In the genomic region with DNA sequence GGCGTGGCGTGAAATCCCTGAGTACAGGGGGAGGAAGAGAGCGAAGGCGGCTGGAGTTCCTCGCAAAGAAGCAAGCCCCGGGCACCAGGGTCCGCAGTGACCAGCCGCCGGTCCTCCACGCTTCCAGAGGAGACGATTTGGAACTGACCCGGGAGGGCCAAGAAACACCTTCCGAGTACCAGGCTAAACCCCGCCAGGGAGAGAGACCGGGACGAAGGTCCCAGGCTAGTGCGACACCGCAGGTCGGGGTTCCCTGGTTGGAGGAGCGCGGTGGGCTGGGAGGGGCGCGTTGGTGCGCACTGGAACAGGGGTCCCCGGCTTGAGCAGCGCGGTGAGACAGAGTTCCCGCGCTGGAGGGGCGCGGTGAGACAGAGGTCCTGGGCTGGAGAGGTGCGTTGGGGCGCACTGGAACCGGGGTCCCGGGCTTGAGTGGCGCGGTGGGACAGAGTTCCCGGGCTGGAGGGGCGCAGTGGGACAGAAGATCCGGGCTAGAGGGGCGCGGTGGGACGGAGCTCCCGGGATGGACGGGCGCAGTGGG, we compare ENCODE assay signal across 8 cellular contexts. TPM values are rescaled to one million over a fixed set of nuclear protein-coding genes. Genes with fewer than 3 reads are reported as not detected.
DNase-seq lines count a peak whose midpoint lies in the region; ATAC-seq and TF ChIP-seq lines count a peak whose summit lies in the region.

No MANE protein-coding gene starts in this region.

- POLR2A ChIA-PET in activated CD4-positive, alpha-beta memory T cell treated with anti-CD3 and anti-CD28 coated beads for 36 hours (lab: Charles Lee), result interaction anchor here (0.9 to 2.3 kb wide), 3 partner anchors 8 to 14 kb away, joined by 3 to 17 read pairs (median 6); a partner anchor contains a TSS

- peaks cover 34% of the 10 kb centered on the region for H3K36me3 Mint-ChIP-seq in activated CD4-positive, alpha-beta memory T cell treated with anti-CD3 and anti-CD28 coated beads for 36 hours

- peak; percentile 28 for ATAC-seq in HG03354 (IDR thresholded peaks at IDR 0.05; ENCODE audit: poor library complexity, severe bottlenecking, unreplicated experiment)
- peak; percentile 68 for ATAC-seq in upper lobe of right lung
- no peak for ATAC-seq in HG03025 (IDR thresholded peaks at IDR 0.05; ENCODE audit: low FRiP score, unreplicated experiment)

- intact Hi-C loops in activated CD4-positive, alpha-beta memory T cell treated with anti-CD3 and anti-CD28 coated beads for 36 hours (cut with micrococcal nuclease), result loop anchor here (5.0 kb wide), 2 partner anchors 83 to 1132 kb away; no protein-coding TSS in a partner anchor
- intact Hi-C loops in upper lobe of right lung (cut with DNase I), result no loop called here

- H3K4me1 Mint-ChIP-seq in activated CD4-positive, alpha-beta memory T cell treated with anti-CD3 and anti-CD28 coated beads for 36 hours (ENCODE audit: low read depth), result peaks cover 54% of the 10 kb centered on the region

- H3K4me3 ChIP-seq in epithelial cell of proximal tubule (ENCODE audit: low read depth, low read length) (peak overlapping the region; percentile 93), mucosa of stomach (ENCODE audit: low read length) (peak overlapping the region; percentile 84), upper lobe of right lung (peak overlapping the region; percentile 81)

- no peaks in the 10 kb centered on the region for H3K27me3 ChIP-seq in mucosa of stomach (ENCODE audit: control insufficient read depth, insufficient read depth, low read length)
- H3K27me3 ChIP-seq in upper lobe of right lung, result no peaks in the 10 kb centered on the region

- no peaks in the 10 kb centered on the region for H3K36me3 ChIP-seq in mucosa of stomach (ENCODE audit: control insufficient read depth, insufficient read depth, low read length)
- H3K36me3 ChIP-seq in upper lobe of right lung, result no peaks in the 10 kb centered on the region

- H3K27me3 Mint-ChIP-seq in activated CD4-positive, alpha-beta memory T cell treated with anti-CD3 and anti-CD28 coated beads for 36 hours, result no peaks in the 10 kb centered on the region

- DNase-seq in ELF-1 (ENCODE audit: low read depth, low spot score) (peak; percentile 39), epithelial cell of proximal tubule (ENCODE audit: low read depth) (no peak), upper lobe of right lung (peak; percentile 76), inferior parietal cortex (ENCODE audit: extremely low spot score) (no peak)
- peak; percentile 45 for DNase-seq in activated CD4-positive, alpha-beta memory T cell treated with anti-CD3 and anti-CD28 coated beads for 36 hours

- H3K27ac ChIP-seq in upper lobe of right lung, result peak overlapping the region; percentile 93

- peaks cover 12% of the 10 kb centered on the region for H3K4me1 ChIP-seq in mucosa of stomach (ENCODE audit: control insufficient read depth, insufficient read depth, low read length)
- H3K4me1 ChIP-seq in upper lobe of right lung, result peaks cover 29% of the 10 kb centered on the region

- peak overlapping the region; percentile 91 for H3K4me3 Mint-ChIP-seq in activated CD4-positive, alpha-beta memory T cell treated with anti-CD3 and anti-CD28 coated beads for 36 hours

- H3K27ac Mint-ChIP-seq in activated CD4-positive, alpha-beta memory T cell treated with anti-CD3 and anti-CD28 coated beads for 36 hours, result peak overlapping the region; percentile 91

- H3K9me3 Mint-ChIP-seq in activated CD4-positive, alpha-beta memory T cell treated with anti-CD3 and anti-CD28 coated beads for 36 hours, result peaks cover 10% of the 10 kb centered on the region

- H3K9ac ChIP-seq in mucosa of stomach (ENCODE audit: low read length), result peak overlapping the region; percentile 97

- CTCF ChIA-PET in activated CD4-positive, alpha-beta memory T cell treated with anti-CD3 and anti-CD28 coated beads for 36 hours (lab: Charles Lee), result interaction anchor here (1.5 kb wide), 1 partner anchor 26 kb away, joined by 9 read pairs; no protein-coding TSS in a partner anchor

- H3K9me3 ChIP-seq in mucosa of stomach (ENCODE audit: control insufficient read depth, low read length), result no peaks in the 10 kb centered on the region
- H3K9me3 ChIP-seq in upper lobe of right lung, result no peaks in the 10 kb centered on the region

- TF ChIP-seq CTCF in epithelial cell of proximal tubule (conservative IDR thresholded peaks at IDR 0.05; ENCODE audit: low read depth, low read length), result no peak
- no peak for TF ChIP-seq CTCF in upper lobe of right lung (IDR thresholded peaks at IDR 0.05)

RNA-seq across cellular contexts. Expression of a gene that starts 0.9 kb away (rescaled TPM):
- 10 to 100 TPM; 48.7 to 50.1 TPM for total RNA-seq in activated CD4-positive, alpha-beta memory T cell treated with anti-CD3 and anti-CD28 coated beads for 36 hours
- 27.5 and 28.6 TPM in 2 replicates for total RNA-seq in epithelial cell of proximal tubule
- 50.1 TPM for total RNA-seq in upper lobe of right lung

RNA-seq across cellular contexts. Expression of a gene that starts 13.0 kb away (rescaled TPM):
- total RNA-seq in activated CD4-positive, alpha-beta memory T cell treated with anti-CD3 and anti-CD28 coated beads for 36 hours, result 10 to 100 TPM; 39.4 to 41.6 TPM
- total RNA-seq in epithelial cell of proximal tubule (42.2 and 49.9 TPM in 2 replicates), upper lobe of right lung (18.9 TPM)

Comparison
In these comparisons a context has a peak if more than half of its experiments do, and no peak if none do; other contexts are left out.
1. DNase-seq: peak in ELF-1 (single experiment), activated CD4-positive, alpha-beta memory T cell treated with anti-CD3 and anti-CD28 coated beads for 36 hours (single experiment) and upper lobe of right lung (single experiment); none in epithelial cell of proximal tubule (single experiment) and inferior parietal cortex (single experiment).
2. Peak in every context shown above with its lines, with median percentiles within 50 percentile points of each other: H3K4me3 ChIP-seq.